33 cellular contexts compared by ENCODE assay signal in the genomic region with DNA sequence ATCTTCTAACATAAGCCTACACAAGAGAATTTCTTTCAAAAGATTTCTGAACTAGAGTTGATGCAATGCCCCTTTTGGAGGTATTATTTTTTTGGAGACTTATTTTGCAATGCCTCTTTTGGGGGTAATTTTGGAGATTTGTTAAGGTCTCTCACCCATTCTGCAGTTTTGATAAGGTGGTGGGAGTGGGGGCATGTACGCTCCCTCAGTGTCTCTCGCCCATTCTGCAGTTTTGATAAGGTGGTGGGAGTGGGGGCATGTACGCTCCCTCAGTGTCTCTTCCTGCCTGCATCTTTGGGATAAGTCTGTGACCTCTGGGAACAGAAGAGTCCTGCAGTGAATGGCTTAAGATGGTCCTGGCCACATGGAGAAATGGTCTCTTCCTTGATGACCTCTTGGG.
A peak's percentile ranks its signal among the peaks of the same experiment; 100 is the strongest.
DNase-seq lines count a peak whose midpoint lies in the region; ATAC-seq, FAIRE-seq and TF ChIP-seq lines count a peak whose summit lies in the region.
"Had no signal": no experiment of that assay in that cellular context is flagged by ENCODE, and none has a peak within 500 bp of the region (broad histone marks: within the 10 kb centered on the region; RNA-seq: fewer than 3 reads in every experiment).

No MANE protein-coding gene starts in this region.

- H3K36me3 ChIP-seq in HEK293 (ENCODE audit: control insufficient read depth in 2 of 2, insufficient read depth in 1 of 2, low read length in 2 of 2) = no peaks in the 10 kb centered on the region; a peak in 1 of 3 replicates
- H3K36me3 ChIP-seq in bronchial epithelial cell (ENCODE audit: control insufficient read depth, insufficient read depth, low read length) = no peaks in the 10 kb centered on the region
- H3K36me3 ChIP-seq in MG63 = no peaks in the 10 kb centered on the region
- H3K36me3 ChIP-seq: BE2C; BLaER1; BLaER1 treated with 17β-estradiol and CSF1 and Interleukin-3, amounts not matched to agents 10 nM and 100 nM had no signal

- intact Hi-C loops in left ventricle myocardium superior (cut with micrococcal nuclease) = no loop called here
- intact Hi-C loops in cardiac septum (cut with DNase I) = no loop called here

- CTCF ChIA-PET in HEK293 (lab: Yijun Ruan, JAX) = interaction anchor here (1.2 kb wide), 2 partner anchors 8 to 99 kb away, joined by 3 read pairs; no protein-coding TSS in a partner anchor

- H3K9me3 ChIP-seq in HEK293 (ENCODE audit: control insufficient read depth, insufficient read depth, low read depth, low read length) (peaks cover 8% of the 10 kb centered on the region), MG63 (peaks cover 2% of the 10 kb centered on the region; the same call in 1 of the 2 replicates)
- H3K9me3 ChIP-seq: A549, BE2C, Caco-2 had no signal

- FAIRE-seq in bronchial epithelial cell (lab: Jason Lieb, UNC) = peak; percentile 32
- FAIRE-seq: A204.1, A549, D721Med had no signal

- POLR2A ChIA-PET in HEK293 (lab: Yijun Ruan, JAX) = interaction anchor here (0.7 kb wide), 2 partner anchors 18 to 1078 kb away, joined by 3 to 5 read pairs; no protein-coding TSS in a partner anchor

- H3K4me3 ChIP-seq in HEK293 (ENCODE audit: low read depth, low read length) (no peak overlapping the region), bronchial epithelial cell (ENCODE audit: low read depth, low read length) (no peak overlapping the region), MG63 (no peak overlapping the region)
- H3K4me3 ChIP-seq: A549; BLaER1; BLaER1 treated with 17β-estradiol and CSF1 and Interleukin-3, amounts not matched to agents 10 nM and 100 nM had no signal

- no peaks in the 10 kb centered on the region for H3K4me1 ChIP-seq in HEK293 (ENCODE audit: control insufficient read depth, insufficient read depth, low read length)
- H3K4me1 ChIP-seq: A549; BE2C; BLaER1; BLaER1 treated with 17β-estradiol and CSF1 and Interleukin-3, amounts not matched to agents 10 nM and 100 nM; Caco-2 had no signal

- no peaks in the 10 kb centered on the region for H3K27me3 ChIP-seq in bronchial epithelial cell (ENCODE audit: control insufficient read depth, insufficient read depth, low read length)
- H3K27me3 ChIP-seq in MG63 = no peaks in the 10 kb centered on the region
- H3K27me3 ChIP-seq: BE2C; BLaER1; BLaER1 treated with 17β-estradiol and CSF1 and Interleukin-3, amounts not matched to agents 10 nM and 100 nM had no signal

- DNase-seq in left ventricle myocardium superior (no peak), cardiac septum (ENCODE audit: low spot score) (no peak), bronchial epithelial cell (ENCODE audit: low read depth) (no peak), MG63 (no peak)
- DNase-seq: 8988T; ACHN; AML-193; BE2C; C1 segment of cervical spinal cord; Caco-2; Calu3; CD4-positive, alpha-beta memory T cell; CD4-positive, alpha-beta T cell; CD4-positive, CD25-positive, alpha-beta regulatory T cell; CD8-positive, alpha-beta memory T cell; CD8-positive, alpha-beta T cell; COR-L47; DMS 273 treated with DMSO at 0.1 percent for 48 hours; DMS153; DMS53; DMS79; DMS79 treated with DMSO at 0.1 percent for 48 hours; DND-41; EL had no signal

- TF ChIP-seq CTCF in HEK293 (tag by site-specific recombination; IDR thresholded peaks at IDR 0.05) = no peak
- no peak for TF ChIP-seq CTCF in bronchial epithelial cell (IDR thresholded peaks at IDR 0.05; ENCODE audit: insufficient read depth, low read length, severe bottlenecking)

- ATAC-seq in left ventricle myocardium superior = peak; percentile 3
- ATAC-seq in esophagus mucosa = no peak
- ATAC-seq: A549; CD8-positive, alpha-beta T cell had no signal

- no peak overlapping the region for H3K27ac ChIP-seq in HEK293 (ENCODE audit: extremely low read depth, low read depth, low read length)
- H3K27ac ChIP-seq: 22Rv1; A549; BLaER1; BLaER1 treated with 17β-estradiol and CSF1 and Interleukin-3, amounts not matched to agents 10 nM and 100 nM; C4-2B had no signal

TF ChIP-seq in HEK293, 187 proteins besides CTCF, POLR2A, EP300 and RAD21:
- TF ChIP-seq ZNF37A (tag by site-specific recombination; IDR thresholded peaks at IDR 0.05) (peak; percentile 100), ZNF548 (tag by site-specific recombination; IDR thresholded peaks at IDR 0.05) (no peak)
- TF ChIP-seq, protein P1, sequence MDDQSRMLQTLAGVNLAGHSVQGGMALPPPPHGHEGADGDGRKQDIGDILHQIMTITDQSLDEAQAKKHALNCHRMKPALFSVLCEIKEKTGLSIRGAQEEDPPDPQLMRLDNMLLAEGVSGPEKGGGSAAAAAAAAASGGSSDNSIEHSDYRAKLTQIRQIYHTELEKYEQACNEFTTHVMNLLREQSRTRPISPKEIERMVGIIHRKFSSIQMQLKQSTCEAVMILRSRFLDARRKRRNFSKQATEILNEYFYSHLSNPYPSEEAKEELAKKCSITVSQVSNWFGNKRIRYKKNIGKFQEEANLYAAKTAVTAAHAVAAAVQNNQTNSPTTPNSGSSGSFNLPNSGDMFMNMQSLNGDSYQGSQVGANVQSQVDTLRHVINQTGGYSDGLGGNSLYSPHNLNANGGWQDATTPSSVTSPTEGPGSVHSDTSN (CRISPR knock-in tag; IDR thresholded peaks at IDR 0.05) = no peak
